1 cellular context compared by ENCODE assay signal in the genomic region with DNA sequence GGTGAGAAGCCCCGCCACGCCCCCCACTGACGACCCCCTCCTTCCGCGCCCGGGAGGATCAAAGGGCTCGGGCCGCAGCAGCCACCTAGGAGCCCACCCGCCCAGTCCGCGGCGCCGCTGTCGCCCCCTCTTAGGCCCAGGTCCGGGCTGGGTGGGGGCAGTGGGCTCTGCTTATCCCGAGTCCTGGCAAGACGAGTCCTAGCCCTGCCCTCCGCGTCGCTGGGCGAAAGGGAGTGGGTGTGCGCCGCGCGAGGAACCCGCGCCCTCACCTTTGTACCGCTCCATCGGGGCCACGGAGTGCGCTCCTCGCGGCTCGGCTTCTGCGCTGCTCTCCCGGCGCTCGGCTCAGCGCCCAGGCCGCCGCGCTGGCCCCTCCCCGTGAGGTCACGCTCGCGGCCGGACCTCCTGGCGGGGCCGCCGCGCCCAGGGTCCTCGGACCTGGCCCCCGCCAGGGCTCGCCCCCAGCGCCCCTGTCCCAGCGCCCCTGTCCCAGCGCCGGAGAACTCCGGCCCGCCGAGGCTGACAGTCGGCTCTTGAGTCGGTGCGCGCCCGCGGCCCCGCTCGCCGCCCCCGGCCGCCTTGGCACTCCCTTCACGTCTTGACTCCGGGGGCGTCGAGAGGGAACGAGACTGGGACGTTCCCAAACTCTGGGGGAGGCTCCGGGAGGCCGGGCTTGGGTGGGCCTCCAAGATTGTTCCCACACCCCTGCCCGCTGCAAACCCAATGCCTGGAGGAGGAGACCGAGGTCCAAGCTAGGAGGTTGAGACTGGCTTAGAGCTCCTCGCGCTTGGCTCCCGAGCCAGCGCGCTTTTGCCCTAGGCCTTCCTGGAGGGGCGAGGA.
TF ChIP-seq lines count a peak whose summit lies in the region.

Gene AFAP1L2 (minus strand): TSS at position 332 of the 840 bp plus-strand sequence. CDS start 47 bp downstream, at position 285.

TF ChIP-seq in GM23338, 12 proteins besides CTCF, POLR2A, EP300 and RAD21 (continued from another document):
- TF ChIP-seq NANOG (IDR thresholded peaks at IDR 0.05; ENCODE audit: borderline replicate concordance) (no peak), EZH2phosphoT487 (IDR thresholded peaks at IDR 0.05; ENCODE audit: unreplicated experiment) (no peak), ZNF331 (CRISPR knock-in tag; IDR thresholded peaks at IDR 0.05; ENCODE audit: low read depth) (no peak), JUNB (IDR thresholded peaks at IDR 0.05; ENCODE audit: unreplicated experiment) (no peak), ZNF114 (CRISPR knock-in tag; IDR thresholded peaks at IDR 0.05) (no peak), CREB1 (CRISPR knock-in tag; IDR thresholded peaks at IDR 0.05; ENCODE audit: low read depth) (no peak), EZH2 (IDR thresholded peaks at IDR 0.05; ENCODE audit: low read depth, unreplicated experiment) (no peak)
- TF ChIP-seq, protein P1, sequence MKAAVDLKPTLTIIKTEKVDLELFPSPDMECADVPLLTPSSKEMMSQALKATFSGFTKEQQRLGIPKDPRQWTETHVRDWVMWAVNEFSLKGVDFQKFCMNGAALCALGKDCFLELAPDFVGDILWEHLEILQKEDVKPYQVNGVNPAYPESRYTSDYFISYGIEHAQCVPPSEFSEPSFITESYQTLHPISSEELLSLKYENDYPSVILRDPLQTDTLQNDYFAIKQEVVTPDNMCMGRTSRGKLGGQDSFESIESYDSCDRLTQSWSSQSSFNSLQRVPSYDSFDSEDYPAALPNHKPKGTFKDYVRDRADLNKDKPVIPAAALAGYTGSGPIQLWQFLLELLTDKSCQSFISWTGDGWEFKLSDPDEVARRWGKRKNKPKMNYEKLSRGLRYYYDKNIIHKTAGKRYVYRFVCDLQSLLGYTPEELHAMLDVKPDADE (IDR thresholded peaks at IDR 0.05): no peak
- TF ChIP-seq, protein P2, sequence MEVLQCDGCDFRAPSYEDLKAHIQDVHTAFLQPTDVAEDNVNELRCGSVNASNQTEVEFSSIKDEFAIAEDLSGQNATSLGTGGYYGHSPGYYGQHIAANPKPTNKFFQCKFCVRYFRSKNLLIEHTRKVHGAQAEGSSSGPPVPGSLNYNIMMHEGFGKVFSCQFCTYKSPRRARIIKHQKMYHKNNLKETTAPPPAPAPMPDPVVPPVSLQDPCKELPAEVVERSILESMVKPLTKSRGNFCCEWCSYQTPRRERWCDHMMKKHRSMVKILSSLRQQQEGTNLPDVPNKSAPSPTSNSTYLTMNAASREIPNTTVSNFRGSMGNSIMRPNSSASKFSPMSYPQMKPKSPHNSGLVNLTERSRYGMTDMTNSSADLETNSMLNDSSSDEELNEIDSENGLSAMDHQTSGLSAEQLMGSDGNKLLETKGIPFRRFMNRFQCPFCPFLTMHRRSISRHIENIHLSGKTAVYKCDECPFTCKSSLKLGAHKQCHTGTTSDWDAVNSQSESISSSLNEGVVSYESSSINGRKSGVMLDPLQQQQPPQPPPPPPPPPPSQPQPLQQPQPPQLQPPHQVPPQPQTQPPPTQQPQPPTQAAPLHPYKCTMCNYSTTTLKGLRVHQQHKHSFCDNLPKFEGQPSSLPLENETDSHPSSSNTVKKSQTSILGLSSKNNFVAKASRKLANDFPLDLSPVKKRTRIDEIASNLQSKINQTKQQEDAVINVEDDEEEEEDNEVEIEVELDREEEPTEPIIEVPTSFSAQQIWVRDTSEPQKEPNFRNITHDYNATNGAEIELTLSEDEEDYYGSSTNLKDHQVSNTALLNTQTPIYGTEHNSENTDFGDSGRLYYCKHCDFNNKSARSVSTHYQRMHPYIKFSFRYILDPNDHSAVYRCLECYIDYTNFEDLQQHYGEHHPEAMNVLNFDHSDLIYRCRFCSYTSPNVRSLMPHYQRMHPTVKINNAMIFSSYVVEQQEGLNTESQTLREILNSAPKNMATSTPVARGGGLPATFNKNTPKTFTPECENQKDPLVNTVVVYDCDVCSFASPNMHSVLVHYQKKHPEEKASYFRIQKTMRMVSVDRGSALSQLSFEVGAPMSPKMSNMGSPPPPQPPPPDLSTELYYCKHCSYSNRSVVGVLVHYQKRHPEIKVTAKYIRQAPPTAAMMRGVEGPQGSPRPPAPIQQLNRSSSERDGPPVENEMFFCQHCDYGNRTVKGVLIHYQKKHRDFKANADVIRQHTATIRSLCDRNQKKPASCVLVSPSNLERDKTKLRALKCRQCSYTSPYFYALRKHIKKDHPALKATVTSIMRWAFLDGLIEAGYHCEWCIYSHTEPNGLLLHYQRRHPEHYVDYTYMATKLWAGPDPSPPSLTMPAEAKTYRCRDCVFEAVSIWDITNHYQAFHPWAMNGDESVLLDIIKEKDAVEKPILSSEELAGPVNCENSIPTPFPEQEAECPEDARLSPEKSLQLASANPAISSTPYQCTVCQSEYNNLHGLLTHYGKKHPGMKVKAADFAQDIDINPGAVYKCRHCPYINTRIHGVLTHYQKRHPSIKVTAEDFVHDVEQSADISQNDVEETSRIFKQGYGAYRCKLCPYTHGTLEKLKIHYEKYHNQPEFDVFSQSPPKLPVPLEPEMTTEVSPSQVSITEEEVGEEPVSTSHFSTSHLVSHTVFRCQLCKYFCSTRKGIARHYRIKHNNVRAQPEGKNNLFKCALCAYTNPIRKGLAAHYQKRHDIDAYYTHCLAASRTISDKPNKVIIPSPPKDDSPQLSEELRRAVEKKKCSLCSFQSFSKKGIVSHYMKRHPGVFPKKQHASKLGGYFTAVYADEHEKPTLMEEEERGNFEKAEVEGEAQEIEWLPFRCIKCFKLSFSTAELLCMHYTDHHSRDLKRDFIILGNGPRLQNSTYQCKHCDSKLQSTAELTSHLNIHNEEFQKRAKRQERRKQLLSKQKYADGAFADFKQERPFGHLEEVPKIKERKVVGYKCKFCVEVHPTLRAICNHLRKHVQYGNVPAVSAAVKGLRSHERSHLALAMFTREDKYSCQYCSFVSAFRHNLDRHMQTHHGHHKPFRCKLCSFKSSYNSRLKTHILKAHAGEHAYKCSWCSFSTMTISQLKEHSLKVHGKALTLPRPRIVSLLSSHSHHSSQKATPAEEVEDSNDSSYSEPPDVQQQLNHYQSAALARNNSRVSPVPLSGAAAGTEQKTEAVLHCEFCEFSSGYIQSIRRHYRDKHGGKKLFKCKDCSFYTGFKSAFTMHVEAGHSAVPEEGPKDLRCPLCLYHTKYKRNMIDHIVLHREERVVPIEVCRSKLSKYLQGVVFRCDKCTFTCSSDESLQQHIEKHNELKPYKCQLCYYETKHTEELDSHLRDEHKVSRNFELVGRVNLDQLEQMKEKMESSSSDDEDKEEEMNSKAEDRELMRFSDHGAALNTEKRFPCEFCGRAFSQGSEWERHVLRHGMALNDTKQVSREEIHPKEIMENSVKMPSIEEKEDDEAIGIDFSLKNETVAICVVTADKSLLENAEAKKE (CRISPR knock-in tag; IDR thresholded peaks at IDR 0.05): no peak
TF ChIP-seq in GM23338: peak in this region for 0.
